ENCODE assay signal across 20 cellular contexts in genomic region chr9:83582026-83582425, GRCh38. TPM values are rescaled to one million over a fixed set of nuclear protein-coding genes. Genes with fewer than 3 reads are reported as not detected.
DNase-seq lines count a peak whose midpoint lies in the region; ATAC-seq and TF ChIP-seq lines count a peak whose summit lies in the region.
"Had no signal": no experiment of that assay in that cellular context is flagged by ENCODE, and none has a peak within 500 bp of the region (broad histone marks: within the 10 kb centered on the region; RNA-seq: fewer than 3 reads in every experiment).

No MANE protein-coding gene starts in this region.

- ATAC-seq in gastroesophageal sphincter (peak; percentile 78), HG02938 (IDR thresholded peaks at IDR 0.05; ENCODE audit: unreplicated experiment) (no peak)
- ATAC-seq in effector memory CD8-positive, alpha-beta T cell (replicated peaks): no peak
- ATAC-seq: activated CD8-positive, alpha-beta T cell treated with anti-CD3 and anti-CD28 coated beads for 36 hours; activated T-cell treated with anti-CD3 and anti-CD28 coated beads, Interleukin-2, amount 50 U/mL, for 4 hours; left lobe of liver; WTC11 had no signal

- H3K4me1 ChIP-seq in gastroesophageal sphincter: no peaks in the 10 kb centered on the region
- H3K4me1 ChIP-seq: HAP-1, SJSA1 had no signal

- no peak overlapping the region for H3K27ac ChIP-seq in gastroesophageal sphincter
- H3K27ac ChIP-seq: SJSA1 had no signal

- TF ChIP-seq CTCF in AG10803 (conservative IDR thresholded peaks at IDR 0.05; ENCODE audit: low read length) (no peak), cardiac fibroblast (IDR thresholded peaks at IDR 0.05; ENCODE audit: low read depth, low read length) (no peak), gastroesophageal sphincter (IDR thresholded peaks at IDR 0.05) (no peak)

- WGBS in gastroesophageal sphincter (ENCODE audit: low coverage in 1 of 2), 2 donors: 53 to 63% methylated on average over 1 of the region's 1 CpG

- no peaks in the 10 kb centered on the region for H3K9me3 Mint-ChIP-seq in effector memory CD8-positive, alpha-beta T cell

- H3K36me3 ChIP-seq in gastroesophageal sphincter: peaks cover 0 to 12% of the 10 kb centered on the region in 2 donors
- H3K36me3 ChIP-seq: HAP-1, SJSA1 had no signal

- H3K27ac Mint-ChIP-seq in effector memory CD8-positive, alpha-beta T cell: no peak overlapping the region
- H3K27ac Mint-ChIP-seq: activated CD8-positive, alpha-beta T cell treated with anti-CD3 and anti-CD28 coated beads for 36 hours; activated naive CD4-positive, alpha-beta T cell treated with anti-CD3 and anti-CD28 coated beads, Interleukin-2, amount 50 U/mL, for 24 hours; WTC11 had no signal

- no peak for TF ChIP-seq POLR2A in gastroesophageal sphincter (IDR thresholded peaks at IDR 0.05)

- H3K4me3 Mint-ChIP-seq in effector memory CD8-positive, alpha-beta T cell: no peak overlapping the region
- H3K4me3 Mint-ChIP-seq: activated CD8-positive, alpha-beta T cell treated with anti-CD3 and anti-CD28 coated beads for 36 hours; activated naive CD4-positive, alpha-beta T cell treated with anti-CD3 and anti-CD28 coated beads, Interleukin-2, amount 50 U/mL, for 24 hours; activated T-cell treated with anti-CD3 and anti-CD28 coated beads, Interleukin-2, amount 50 U/mL, for 4 hours; WTC11 had no signal

- H3K9me3 ChIP-seq in gastroesophageal sphincter: peaks cover 0 to 14% (median 0%) of the 10 kb centered on the region in 3 donors

- DNase-seq in AG10803 (ENCODE audit: low read depth) (peak; percentile 46), M059J (ENCODE audit: low read depth) (peak; percentile 46), cardiac fibroblast (ENCODE audit: low read depth in 2 of 2) (peak; percentile 72), epidermal melanocyte (ENCODE audit: insufficient read length, low spot score) (no peak), amygdala (lab: John Stamatoyannopoulos, UW) (no peak)
- no peak for DNase-seq in effector memory CD8-positive, alpha-beta T cell
- DNase-seq: ACHN; activated CD8-positive, alpha-beta T cell treated with anti-CD3 and anti-CD28 coated beads for 36 hours; activated T-cell treated with anti-CD3 and anti-CD28 coated beads, Interleukin-2, amount 50 U/mL, for 4 hours; caudate nucleus; DMS 273 treated with DMSO at 0.1 percent for 48 hours; effector CD4-positive, alpha-beta T cell; NCI-H146 had no signal

- no peaks in the 10 kb centered on the region for H3K4me1 Mint-ChIP-seq in effector memory CD8-positive, alpha-beta T cell (ENCODE audit: low read depth in 2 of 2)
- H3K4me1 Mint-ChIP-seq: activated naive CD4-positive, alpha-beta T cell treated with anti-CD3 and anti-CD28 coated beads, Interleukin-2, amount 50 U/mL, for 24 hours had no signal

- H3K36me3 Mint-ChIP-seq in effector memory CD8-positive, alpha-beta T cell (ENCODE audit: insufficient read depth): no peaks in the 10 kb centered on the region

- H3K4me3 ChIP-seq in AG10803 (ENCODE audit: low read length): no peak overlapping the region
- no peak overlapping the region for H3K4me3 ChIP-seq in cardiac fibroblast (replicated peaks in 1 of 2; ENCODE audit: low read depth in 2 of 2, low read length in 2 of 2)
- no peak overlapping the region for H3K4me3 ChIP-seq in gastroesophageal sphincter
- H3K4me3 ChIP-seq: HAP-1, SJSA1 had no signal

- no peaks in the 10 kb centered on the region for H3K27me3 ChIP-seq in gastroesophageal sphincter

- TF ChIP-seq EP300 in gastroesophageal sphincter (IDR thresholded peaks at IDR 0.05): no peak

- no peaks in the 10 kb centered on the region for H3K27me3 Mint-ChIP-seq in effector memory CD8-positive, alpha-beta T cell
- H3K27me3 Mint-ChIP-seq: activated CD8-positive, alpha-beta T cell treated with anti-CD3 and anti-CD28 coated beads for 36 hours had no signal

RNA-seq across cellular contexts. Expression of gene IDNK, which starts 40.9 kb away (rescaled TPM):
- total RNA-seq in M059J (2014; rRNA removed; shearing (Covaris generic)): 2.4 and 3.2 TPM in 2 replicates
- 10 to 100 TPM in 2 of 4 donors, 1 to 10 TPM in 2; 4.5 to 16.8 (median 8.0) TPM for total RNA-seq in gastroesophageal sphincter

RNA-seq across cellular contexts. Expression of gene FRMD3, which starts 43.8 kb away (rescaled TPM):
- 5.0 and 5.8 TPM in 2 replicates for total RNA-seq in M059J (2014; rRNA removed; shearing (Covaris generic))
- 10 to 100 TPM in 2 of 4 donors, 1 to 10 TPM in 2; 6.8 to 15.1 (median 11.3) TPM for total RNA-seq in gastroesophageal sphincter

Comparison
In these comparisons a context has a peak if more than half of its experiments do, and no peak if none do; other contexts are left out.
1. DNase-seq: peak in AG10803 (single experiment), M059J (single experiment) and cardiac fibroblast (2 of 2); none in epidermal melanocyte (single experiment), amygdala (0 of 56) and effector memory CD8-positive, alpha-beta T cell (0 of 3).